In the genomic region with DNA sequence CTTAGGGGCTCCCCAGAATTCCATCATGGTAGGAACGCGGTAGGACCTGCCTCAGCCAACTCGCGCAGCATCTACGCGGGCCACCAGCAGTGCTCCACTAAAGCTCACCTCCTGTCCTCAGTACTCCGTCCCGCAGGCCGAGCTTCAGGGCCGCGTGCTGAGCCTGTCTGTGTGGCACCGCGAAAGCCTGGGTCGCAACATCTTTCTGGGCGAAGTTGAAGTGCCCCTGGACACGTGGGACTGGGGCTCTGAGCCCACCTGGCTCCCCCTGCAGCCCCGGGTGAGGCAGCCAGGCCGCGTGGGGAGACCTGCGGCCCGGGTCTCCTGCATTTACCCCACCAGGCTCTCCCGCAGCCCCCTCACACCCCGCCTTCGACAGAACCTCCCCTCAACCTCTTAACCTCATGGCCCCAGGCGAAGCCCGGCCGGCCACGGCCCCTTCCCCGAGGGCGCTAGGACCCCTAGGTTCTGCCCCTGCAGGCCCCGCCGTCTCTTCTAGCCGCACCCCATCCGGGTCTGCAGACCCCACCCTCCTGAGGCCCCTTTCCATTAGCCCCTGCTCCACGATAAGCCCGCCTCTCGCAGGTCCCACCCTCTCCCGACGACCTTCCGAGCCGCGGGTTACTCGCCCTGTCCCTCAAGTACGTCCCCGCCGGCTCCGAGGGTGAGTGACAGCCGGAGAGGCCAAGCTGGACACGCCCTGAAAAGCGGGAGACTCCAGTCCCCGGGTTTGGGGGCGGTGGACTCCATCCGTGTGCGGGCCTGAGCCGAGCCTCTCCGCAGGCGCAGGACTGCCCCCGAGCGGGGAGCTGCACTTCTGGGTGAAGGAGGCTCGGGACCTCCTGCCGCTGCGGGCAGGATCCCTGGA, we compare ENCODE assay signal across 10 cellular contexts. TPM values are rescaled to one million over a fixed set of nuclear protein-coding genes. Genes with fewer than 3 reads are reported as not detected.
DNase-seq lines count a peak whose midpoint lies in the region; ATAC-seq and TF ChIP-seq lines count a peak whose summit lies in the region.
"Had no signal": no experiment of that assay in that cellular context is flagged by ENCODE, and none has a peak within 500 bp of the region (broad histone marks: within the 10 kb centered on the region; RNA-seq: fewer than 3 reads in every experiment).

No MANE protein-coding gene starts in this region.

- H3K4me1 ChIP-seq in PC-3 (ENCODE audit: insufficient read depth, low read length) = peaks cover 16% of the 10 kb centered on the region
- H3K4me1 ChIP-seq in fibroblast of lung (ENCODE audit: control insufficient read depth, extremely low read depth, insufficient read depth, low read length) = no peaks in the 10 kb centered on the region
- peaks cover 9% of the 10 kb centered on the region for H3K4me1 ChIP-seq in mesodermal cell (ENCODE audit: control insufficient read depth, insufficient read depth, low read length, poor library complexity, severe bottlenecking)
- peaks cover 13% of the 10 kb centered on the region for H3K4me1 ChIP-seq in upper lobe of right lung

- no TSS peak for BruUV-seq in PC-3 (replicated peaks; lab: Mats Ljungman, UMichigan)

- DNase-seq in PC-3 (no peak), fibroblast of lung (ENCODE audit: low read depth in 2 of 2) (peak; percentile 20 to 31), upper lobe of right lung (peak; percentile 79), AML-193 (lab: John Stamatoyannopoulos, UW) (no peak), medulla oblongata (ENCODE audit: extremely low spot score) (no peak), NOMO-1 (lab: John Stamatoyannopoulos, UW; ENCODE audit: unreplicated experiment in 2 of 2) (no peak)
- DNase-seq: effector CD4-positive, alpha-beta T cell; NCI-H1930; SW 1271 had no signal

- H3K27me3 ChIP-seq in PC-3 (ENCODE audit: low read length) (no peaks in the 10 kb centered on the region), fibroblast of lung (ENCODE audit: control insufficient read depth, insufficient read depth, low read length) (no peaks in the 10 kb centered on the region), upper lobe of right lung (no peaks in the 10 kb centered on the region)

- H3K4me2 ChIP-seq in PC-3 (ENCODE audit: low read length) = peak overlapping the region; percentile 96; the same call in 1 of the 2 replicates
- no peak overlapping the region for H3K4me2 ChIP-seq in fibroblast of lung (ENCODE audit: extremely low read depth, insufficient read depth, low read length)

- no peaks in the 10 kb centered on the region for H4K20me1 ChIP-seq in PC-3 (ENCODE audit: low read length)
- H4K20me1 ChIP-seq in fibroblast of lung (ENCODE audit: control insufficient read depth, extremely low read depth, insufficient read depth, low read length) = no peaks in the 10 kb centered on the region

- no peaks in the 10 kb centered on the region for H3K9me3 ChIP-seq in PC-3 (ENCODE audit: low read length)
- no peaks in the 10 kb centered on the region for H3K9me3 ChIP-seq in fibroblast of lung (ENCODE audit: control insufficient read depth, insufficient read depth, low read depth, low read length)
- no peaks in the 10 kb centered on the region for H3K9me3 ChIP-seq in mesodermal cell (ENCODE audit: control insufficient read depth, low read length)
- no peaks in the 10 kb centered on the region for H3K9me3 ChIP-seq in upper lobe of right lung

- H3K4me3 ChIP-seq in PC-3 (ENCODE audit: low read length) (no peak overlapping the region), fibroblast of lung (replicated peaks in 1 of 4; ENCODE audit: control extremely low read depth in 1 of 4, insufficient read depth in 1 of 4, low read depth in 3 of 4, low read length in 4 of 4) (no peak overlapping the region), mesodermal cell (ENCODE audit: extremely low read depth, insufficient read depth, low read length, poor library complexity, severe bottlenecking) (peak overlapping the region; percentile 43), upper lobe of right lung (no peak overlapping the region)

- no peaks in the 10 kb centered on the region for H3F3A ChIP-seq in PC-3 (ENCODE audit: low read length, unreplicated experiment)

- H3K27ac ChIP-seq in PC-3 (ENCODE audit: low read length) (no peak overlapping the region), fibroblast of lung (ENCODE audit: insufficient read depth, low read length) (no peak overlapping the region), mesodermal cell (ENCODE audit: low read depth, low read length, severe bottlenecking) (peak overlapping the region; percentile 53), upper lobe of right lung (no peak overlapping the region)

- H3K9me2 ChIP-seq in PC-3 (replicated peaks; ENCODE audit: low read length) = no peaks in the 10 kb centered on the region

- no peak overlapping the region for H2AFZ ChIP-seq in PC-3 (ENCODE audit: low read length)
- no peak overlapping the region for H2AFZ ChIP-seq in fibroblast of lung (ENCODE audit: low read length)

- CTCF ChIA-PET in PC-3 (lab: Charles Lee) = no interaction called here

- WGBS in mesodermal cell (ENCODE audit: insufficient coverage in 2 of 2), 2 experiments = 11% methylated on average over 51 to 53 of the region's 62 CpGs

- TF ChIP-seq CTCF in PC-3 (conservative IDR thresholded peaks at IDR 0.05; ENCODE audit: low read depth, low read length) (no peak), fibroblast of lung (conservative IDR thresholded peaks at IDR 0.05 in 1 of 2, IDR thresholded peaks at IDR 0.05 in 1 of 2; ENCODE audit: low read depth in 1 of 2, low read length in 2 of 2) (peak in 1 of 2 donors; percentile 18), upper lobe of right lung (IDR thresholded peaks at IDR 0.05) (no peak)

- intact Hi-C loops in PC-3 (cut with micrococcal nuclease) = no loop called here
- intact Hi-C loops in upper lobe of right lung (cut with DNase I) = no loop called here

- peaks cover 2% of the 10 kb centered on the region; the same call in 1 of the 2 replicates for H3K36me3 ChIP-seq in PC-3 (ENCODE audit: low read depth, low read length)
- H3K36me3 ChIP-seq in fibroblast of lung (ENCODE audit: control insufficient read depth, insufficient read depth, low read length) = peaks cover 4% of the 10 kb centered on the region
- peaks cover 13% of the 10 kb centered on the region for H3K36me3 ChIP-seq in mesodermal cell (ENCODE audit: control insufficient read depth, insufficient read depth, low read length)
- peaks cover 27% of the 10 kb centered on the region for H3K36me3 ChIP-seq in upper lobe of right lung

- POLR2A ChIA-PET in PC-3 (lab: Charles Lee; ENCODE audit: unreplicated experiment) = no interaction called here

- ATAC-seq in PC-3 = no peak
- ATAC-seq in upper lobe of right lung = peak; percentile 21

- H3K9ac ChIP-seq in PC-3 (ENCODE audit: low read length) = no peak overlapping the region
- H3K9ac ChIP-seq in fibroblast of lung (ENCODE audit: insufficient read depth, low read length) = no peak overlapping the region

- H3K79me2 ChIP-seq in PC-3 (ENCODE audit: low read length) (no peaks in the 10 kb centered on the region), fibroblast of lung (ENCODE audit: control insufficient read depth, insufficient read depth, low read length) (no peaks in the 10 kb centered on the region)

RNA-seq across cellular contexts. Expression of a gene that starts 9.1 kb away (rescaled TPM):
- total RNA-seq in PC-3 (2014; rRNA removed) = 26.8 and 34.3 TPM in 2 replicates
- under 0.01 and 0.17 TPM in 2 replicates for total RNA-seq in fibroblast of lung
- 0.02 and 0.03 TPM in 2 replicates for polyA plus RNA-seq in fibroblast of lung
- polyA plus RNA-seq in fibroblast of lung (2012) = 0.12 and 0.15 TPM in 2 replicates
- polyA minus RNA-seq in fibroblast of lung (ENCODE audit: low replicate concordance) = 2.4 TPM in 1 of 2 replicates, not detected in the other
- polyA plus RNA-seq in mesodermal cell (2013, experiment 1 of 2) = 4.2 TPM
- 5.4 TPM for polyA plus RNA-seq in mesodermal cell (2013, experiment 2 of 2)
- total RNA-seq in upper lobe of right lung = 30.6 TPM

RNA-seq across cellular contexts. Expression of a gene that starts 15.9 kb away (rescaled TPM):
- total RNA-seq in PC-3 (2014; rRNA removed) (25.1 and 44.5 TPM in 2 replicates), fibroblast of lung (8.3 and 12.1 TPM in 2 replicates), upper lobe of right lung (144 TPM)
- 9.0 and 11.5 TPM in 2 replicates for polyA plus RNA-seq in fibroblast of lung
- polyA plus RNA-seq in fibroblast of lung (2012) = 25.2 and 36.2 TPM in 2 replicates
- 31.1 and 43.4 TPM in 2 replicates for polyA minus RNA-seq in fibroblast of lung (ENCODE audit: low replicate concordance)
- polyA plus RNA-seq in mesodermal cell (2013, experiment 1 of 2) = 26.4 TPM
- polyA plus RNA-seq in mesodermal cell (2013, experiment 2 of 2) = 19.3 TPM

RNA-seq across cellular contexts. Expression of a gene that starts 23.7 kb away (rescaled TPM):
- total RNA-seq in PC-3 (2014; rRNA removed) (not detected in 2 replicates), fibroblast of lung (not detected in 2 replicates), upper lobe of right lung (826 TPM)
- not detected in 2 replicates for polyA plus RNA-seq in fibroblast of lung
- polyA plus RNA-seq in fibroblast of lung (2012) = 0.22 TPM in 1 of 2 replicates, not detected in the other
- not detected in 2 replicates for polyA minus RNA-seq in fibroblast of lung (ENCODE audit: low replicate concordance)
- 131 TPM for polyA plus RNA-seq in mesodermal cell (2013, experiment 1 of 2)
- 74.3 TPM for polyA plus RNA-seq in mesodermal cell (2013, experiment 2 of 2)

RNA-seq across cellular contexts. Expression of a gene that starts 28.9 kb away (rescaled TPM):
- total RNA-seq in PC-3 (2014; rRNA removed) = 50.3 and 57.4 TPM in 2 replicates
- total RNA-seq in fibroblast of lung = 16.2 and 21.6 TPM in 2 replicates
- polyA plus RNA-seq in fibroblast of lung = 37.1 and 39.9 TPM in 2 replicates
- polyA plus RNA-seq in fibroblast of lung (2012) = 44.4 and 49.0 TPM in 2 replicates
- polyA minus RNA-seq in fibroblast of lung (ENCODE audit: low replicate concordance) = 88.2 and 99.9 TPM in 2 replicates
- 22.3 TPM for polyA plus RNA-seq in mesodermal cell (2013, experiment 1 of 2)
- 17.3 TPM for polyA plus RNA-seq in mesodermal cell (2013, experiment 2 of 2)
- 36.7 TPM for total RNA-seq in upper lobe of right lung

RNA-seq across cellular contexts. Expression of a gene that starts 32.2 kb away (rescaled TPM):
- total RNA-seq in PC-3 (2014; rRNA removed) (0.40 and 0.47 TPM in 2 replicates), fibroblast of lung (not detected in 2 replicates), upper lobe of right lung (1.2 TPM)
- polyA plus RNA-seq in fibroblast of lung = not detected in 2 replicates
- not detected in 2 replicates for polyA plus RNA-seq in fibroblast of lung (2012)
- polyA minus RNA-seq in fibroblast of lung (ENCODE audit: low replicate concordance) = not detected in 2 replicates
- polyA plus RNA-seq in mesodermal cell (2013, experiment 1 of 2) = 3.1 TPM
- polyA plus RNA-seq in mesodermal cell (2013, experiment 2 of 2) = 1.2 TPM

Comparison
In these comparisons a context has a peak if more than half of its experiments do, and no peak if none do; other contexts are left out.
1. DNase-seq: peak in fibroblast of lung (2 of 2) and upper lobe of right lung (single experiment); none in PC-3 (single experiment), AML-193 (0 of 2), medulla oblongata (single experiment) and NOMO-1 (0 of 2).
2. RNA of a gene that starts 9.1 kb away (total RNA-seq): 30.6 TPM in upper lobe of right lung (single experiment) and 26.8 to 34.3 TPM in PC-3; under 0.01 to 0.17 TPM in fibroblast of lung; every median in the first group is over 10 times any median in the second.
3. RNA of a gene that starts 23.7 kb away (total RNA-seq): 826 TPM in upper lobe of right lung (single experiment); not detected in PC-3 and not detected in fibroblast of lung; every median in the first group is over 100 times any median in the second.